9 cellular contexts compared by ENCODE assay signal in genomic region chr15:52006702-52007340, GRCh38. TPM values are rescaled to one million over a fixed set of nuclear protein-coding genes. Genes with fewer than 3 reads are reported as not detected.
A peak's percentile ranks its signal among the peaks of the same experiment; 100 is the strongest.
DNase-seq lines count a peak whose midpoint lies in the region; ATAC-seq lines count a peak whose summit lies in the region.
"Had no signal": no experiment of that assay in that cellular context is flagged by ENCODE, and none has a peak within 500 bp of the region (broad histone marks: within the 10 kb centered on the region; RNA-seq: fewer than 3 reads in every experiment).

No MANE protein-coding gene starts in this region.

- intact Hi-C loops in left colon (cut with DNase I, micrococcal nuclease) = no loop called here

- ATAC-seq in GM18520 (IDR thresholded peaks at IDR 0.05; ENCODE audit: unreplicated experiment) = peak; percentile 31
- peak; percentile 27 for ATAC-seq in GM21576 (IDR thresholded peaks at IDR 0.05; ENCODE audit: unreplicated experiment)
- ATAC-seq in HG03520 (IDR thresholded peaks at IDR 0.05; ENCODE audit: unreplicated experiment) = peak; percentile 18
- ATAC-seq in left colon = peak; percentile 40

- no peak for DNase-seq in left colon
- DNase-seq in HuH-7 (ENCODE audit: low spot score) = no peak
- DNase-seq in NCI-H187 treated with DMSO at 0.1 percent for 48 hours (lab: John Stamatoyannopoulos, UW) = no peak
- DNase-seq in H4 (ENCODE audit: low spot score) = no peak
- no peak for DNase-seq in activated CD4-positive, alpha-beta T cell treated with anti-CD3 and anti-CD28 coated beads for 1 hour
- DNase-seq: T-cell had no signal

RNA-seq across cellular contexts. Expression of gene MAPK6, which starts 12.2 kb away (rescaled TPM):
- total RNA-seq in left colon = 10 to 100 TPM; 68.8 to 75.5 TPM
- 54.7 and 62.8 TPM in 2 replicates for total RNA-seq in H4 (2014; rRNA removed; shearing (Covaris generic))

RNA-seq across cellular contexts. Expression of gene LEO1, which starts 35.2 kb away (rescaled TPM):
- total RNA-seq in left colon = 10 to 100 TPM; 23.7 to 25.3 TPM
- total RNA-seq in H4 (2014; rRNA removed; shearing (Covaris generic)) = 24.2 and 31.9 TPM in 2 replicates
